12 cellular contexts compared by ENCODE assay signal in genomic region chr1:7781923-7782495, GRCh38. TPM values are rescaled to one million over a fixed set of nuclear protein-coding genes. Genes with fewer than 3 reads are reported as not detected.
A peak's percentile ranks its signal among the peaks of the same experiment; 100 is the strongest.
DNase-seq lines count a peak whose midpoint lies in the region; ATAC-seq and TF ChIP-seq lines count a peak whose summit lies in the region.
"Had no signal": no experiment of that assay in that cellular context is flagged by ENCODE, and none has a peak within 500 bp of the region (broad histone marks: within the 10 kb centered on the region; RNA-seq: fewer than 3 reads in every experiment).

No MANE protein-coding gene starts in this region.

- TF ChIP-seq POLR2A in gastrocnemius medialis (IDR thresholded peaks at IDR 0.05): no peak

- H3K4me1 ChIP-seq in Panc1 (ENCODE audit: control insufficient read depth, insufficient read depth, low read length) (peaks cover 16% of the 10 kb centered on the region), colonic mucosa (no peaks in the 10 kb centered on the region), gastrocnemius medialis (peaks cover 15 to 25% of the 10 kb centered on the region in 2 donors), A673 (ENCODE audit: insufficient read depth, low read length, poor library complexity, severe bottlenecking) (peaks cover 5% of the 10 kb centered on the region)

- intact Hi-C loops in Panc1 (cut with micrococcal nuclease; ENCODE audit: unreplicated experiment) (no loop called here), colonic mucosa (cut with DNase I) (no loop called here), gastrocnemius medialis (cut with DNase I; ENCODE audit: low total_unique reads) (loop anchor here (5.0 kb wide), 1 partner anchor 1095 kb away; the partner anchor contains the start of gene ENO1), A673 (cut with micrococcal nuclease; ENCODE audit: unreplicated experiment) (no loop called here)

- no peak overlapping the region for H3K4me3 ChIP-seq in GM12865 (ENCODE audit: low read depth, low read length)
- H3K4me3 ChIP-seq in Panc1 (ENCODE audit: low read depth in 2 of 2, low read length in 2 of 2): peak overlapping the region; percentile 12 to 34
- H3K4me3 ChIP-seq in colonic mucosa: no peak overlapping the region
- H3K4me3 ChIP-seq in gastrocnemius medialis: no peak overlapping the region
- no peak overlapping the region for H3K4me3 ChIP-seq in A673 (ENCODE audit: low read depth, low read length, poor library complexity, severe bottlenecking)
- H3K4me3 ChIP-seq: left lung had no signal

- H3K9me3 ChIP-seq in Panc1 (ENCODE audit: control insufficient read depth, insufficient read depth, low read depth, low read length) (no peaks in the 10 kb centered on the region), colonic mucosa (no peaks in the 10 kb centered on the region), gastrocnemius medialis (no peaks in the 10 kb centered on the region), A673 (ENCODE audit: low read depth, low read length, poor library complexity, severe bottlenecking) (no peaks in the 10 kb centered on the region)
- H3K9me3 ChIP-seq: left lung, right atrium auricular region, SK-N-SH had no signal

- H3K9ac ChIP-seq in colonic mucosa (ENCODE audit: low read depth in 2 of 2, low read length in 2 of 2): peak overlapping the region in 1 of 2 donors; percentile 1
- H3K9ac ChIP-seq: SK-N-SH had no signal

- ATAC-seq in Panc1: no peak
- ATAC-seq in gastrocnemius medialis: no peak
- no peak for ATAC-seq in HG03469 (IDR thresholded peaks at IDR 0.05; ENCODE audit: unreplicated experiment)
- ATAC-seq in HG02571 (IDR thresholded peaks at IDR 0.05; ENCODE audit: unreplicated experiment): no peak
- ATAC-seq: left lung had no signal

- H3K36me3 ChIP-seq in Panc1 (ENCODE audit: control insufficient read depth, insufficient read depth, low read length) (peaks cover 21% of the 10 kb centered on the region), colonic mucosa (no peaks in the 10 kb centered on the region), gastrocnemius medialis (peaks cover 2 to 52% of the 10 kb centered on the region in 2 donors), A673 (ENCODE audit: insufficient read depth, low read length, poor library complexity, severe bottlenecking) (peaks cover 24% of the 10 kb centered on the region)

- POLR2A ChIA-PET in Panc1 (lab: Charles Lee): no interaction called here
- POLR2A ChIA-PET in A673 (lab: Charles Lee; ENCODE audit: low non-redundant PET): no interaction called here

- H3K27ac ChIP-seq in Panc1 (ENCODE audit: low read length) (peak overlapping the region; percentile 83), colonic mucosa (peak overlapping the region; percentile 69), gastrocnemius medialis (peak overlapping the region; percentile 31 to 98 (median 96)), A673 (ENCODE audit: low read depth, low read length, poor library complexity, severe bottlenecking) (no peak overlapping the region)

- H3K27me3 ChIP-seq in Panc1 (ENCODE audit: control insufficient read depth, insufficient read depth, low read length) (no peaks in the 10 kb centered on the region), colonic mucosa (no peaks in the 10 kb centered on the region), gastrocnemius medialis (no peaks in the 10 kb centered on the region), A673 (replicated peaks; ENCODE audit: insufficient read depth, low read depth, low read length, poor library complexity) (no peaks in the 10 kb centered on the region)
- H3K27me3 ChIP-seq: left lung, right atrium auricular region had no signal

- peak; percentile 48 for DNase-seq in GM12865 (ENCODE audit: low read depth)
- DNase-seq in Panc1 (ENCODE audit: low read depth, low spot score): no peak
- no peak for DNase-seq in colonic mucosa
- DNase-seq in gastrocnemius medialis: no peak
- DNase-seq in effector CD4-positive, alpha-beta T cell: no peak
- no peak for DNase-seq in A673 (ENCODE audit: low spot score)
- DNase-seq: left lung; SK-N-SH; stimulated activated CD8-positive, alpha-beta memory T cell treated with anti-CD3 and anti-CD28 coated beads, Interleukin-4, amount 100 ng/mL, for 48 hours had no signal

- BruUV-seq in Panc1 (replicated peaks; lab: Mats Ljungman, UMichigan) (no TSS peak), A673 (replicated peaks; lab: Mats Ljungman, UMichigan) (no TSS peak)

- CTCF ChIA-PET in Panc1 (lab: Charles Lee): no interaction called here
- CTCF ChIA-PET in A673 (lab: Charles Lee): no interaction called here

- TF ChIP-seq CTCF in GM12865 (IDR thresholded peaks at IDR 0.05; ENCODE audit: insufficient read depth, low read depth, low read length, missing control alignments): no peak
- no peak for TF ChIP-seq CTCF in Panc1 (IDR thresholded peaks at IDR 0.05)
- TF ChIP-seq CTCF in colonic mucosa (IDR thresholded peaks at IDR 0.05): no peak
- TF ChIP-seq CTCF in gastrocnemius medialis (IDR thresholded peaks at IDR 0.05 in 4 of 5, conservative IDR thresholded peaks at IDR 0.05 in 1 of 5): no peak
- no peak for TF ChIP-seq CTCF in A673 (conservative IDR thresholded peaks at IDR 0.05; ENCODE audit: low read depth, low read length)

- in situ Hi-C loops in Panc1 (cut with HindIII; ENCODE audit: low pct_unique_long_range_greater_than_20kb, low sequenced_read_pairs) (no loop called here), gastrocnemius medialis (cut with MboI; ENCODE audit: low sequenced_read_pairs in 4 of 4) (no loop called here)

RNA-seq across cellular contexts. Expression of gene PER3, which starts 2.1 kb away (rescaled TPM):
- total RNA-seq in Panc1 (2021; ENCODE audit: unreplicated experiment) (17.0 TPM), colonic mucosa (10 to 100 TPM in 1 of 2 donors, 1 to 10 TPM in 1; 3.9 to 14.1 TPM), gastrocnemius medialis (1 to 10 TPM; 3.7 to 7.1 (median 5.5) TPM), A673 (2021) (4.1 and 7.5 TPM in 2 replicates)
- polyA plus RNA-seq in Panc1 (2012; ENCODE audit: insufficient read length): 5.0 TPM

RNA-seq across cellular contexts. Expression of gene VAMP3, which starts 10.9 kb away (rescaled TPM):
- total RNA-seq in Panc1 (2021; ENCODE audit: unreplicated experiment) (106 TPM), colonic mucosa (100 to 1,000 TPM in 1 of 2 donors, 10 to 100 TPM in 1; 73.0 to 108 TPM), gastrocnemius medialis (10 to 100 TPM; 63.7 to 71.2 (median 69.7) TPM), A673 (2021) (65.2 and 76.2 TPM in 2 replicates)
- 59.8 TPM for polyA plus RNA-seq in Panc1 (2012; ENCODE audit: insufficient read length)

Comparison
In these comparisons a context has a peak if more than half of its experiments do, and no peak if none do; other contexts are left out.
1. H3K4me3 ChIP-seq: peak in Panc1 (2 of 2); none in GM12865 (single experiment), colonic mucosa (single experiment), gastrocnemius medialis (0 of 4) and A673 (single experiment).